Comparison of ENCODE assay signal across 8 cellular contexts in the genomic region with DNA sequence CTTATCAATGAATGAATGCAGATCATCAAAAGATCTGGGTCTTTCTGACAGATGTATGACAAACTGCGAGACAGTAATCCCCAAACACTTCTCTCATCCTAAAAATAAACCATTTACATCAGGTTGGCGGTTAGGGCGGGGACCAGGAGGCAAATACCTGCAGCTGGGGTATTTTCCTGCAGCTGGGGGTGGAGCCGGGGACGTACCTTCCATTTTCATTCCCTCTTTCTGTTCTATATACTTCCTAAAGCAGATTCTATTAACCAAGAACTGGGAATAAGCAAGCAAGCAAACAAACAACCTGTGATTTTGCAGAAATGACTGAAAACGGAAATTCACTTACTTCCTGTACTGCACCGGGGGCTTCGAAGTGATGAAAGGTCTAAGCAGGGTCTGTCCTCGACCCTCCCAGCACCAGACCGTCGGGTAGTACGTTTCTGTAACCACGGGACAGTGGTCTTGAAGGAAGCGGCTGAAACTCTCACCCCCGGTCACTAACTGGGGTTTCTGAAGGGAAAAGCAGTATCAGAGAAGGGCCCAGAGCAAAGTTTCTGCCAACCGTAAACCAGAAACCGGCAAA. TPM values are rescaled to one million over a fixed set of nuclear protein-coding genes. Genes with fewer than 3 reads are reported as not detected.
DNase-seq lines count a peak whose midpoint lies in the region; ATAC-seq and TF ChIP-seq lines count a peak whose summit lies in the region.

No MANE protein-coding gene starts in this region.

- H3K36me3 ChIP-seq in heart left ventricle (peaks cover 0 to 26% (median 1%) of the 10 kb centered on the region in 9 donors), iPS-18a (ENCODE audit: control insufficient read depth, low read depth, low read length) (peaks cover 6% of the 10 kb centered on the region)

- H3K36me3 Mint-ChIP-seq in activated naive CD4-positive, alpha-beta T cell treated with anti-CD3 and anti-CD28 coated beads, Interleukin-2, amount 10 ng/mL, durations not matched to agents 7 days and 5 days, result peaks cover 46% of the 10 kb centered on the region

- intact Hi-C loops in heart left ventricle (cut with DNase I) (loop anchor here in 5 of 10 donors (5.0 to 10.0 kb wide), 6 partner anchors 39 to 129 kb away; a partner anchor contains a TSS), left ventricle myocardium superior (cut with micrococcal nuclease) (no loop called here)

- H3K9ac ChIP-seq in iPS-18a (ENCODE audit: low read length), result peak overlapping the region; percentile 50

- H3K4me3 ChIP-seq in heart left ventricle (peak overlapping the region; percentile 46 to 99 (median 88)), iPS-18a (ENCODE audit: low read length) (peak overlapping the region; percentile 80)

- peak overlapping the region in 9 of 12 donors; percentile 89 to 97 (median 93) for H3K27ac ChIP-seq in heart left ventricle
- no peak overlapping the region for H3K27ac ChIP-seq in iPS-18a (ENCODE audit: low read length)

- TF ChIP-seq CTCF in heart left ventricle (IDR thresholded peaks at IDR 0.05), result no peak

- 10 to 18% (median 15%) methylated on average over 15 to 17 of the region's 17 CpGs for WGBS in heart left ventricle, 4 donors

- H3K4me1 ChIP-seq in heart left ventricle, result peaks cover 0 to 21% (median 7%) of the 10 kb centered on the region in 12 donors
- peaks cover 5% of the 10 kb centered on the region for H3K4me1 ChIP-seq in iPS-18a (ENCODE audit: control insufficient read depth, low read depth, low read length)

- peaks cover 48% of the 10 kb centered on the region for H3K4me1 Mint-ChIP-seq in activated naive CD4-positive, alpha-beta T cell treated with anti-CD3 and anti-CD28 coated beads, Interleukin-2, amount 10 ng/mL, durations not matched to agents 7 days and 5 days

- CTCF ChIA-PET in activated naive CD4-positive, alpha-beta T cell treated with anti-CD3 and anti-CD28 coated beads, Interleukin-2, amount 10 ng/mL, durations not matched to agents 7 days and 5 days (lab: Charles Lee), result interaction anchor here (1.7 kb wide), 1 partner anchor 102 kb away, joined by 3 read pairs; no protein-coding TSS in a partner anchor

- DNase-seq in heart left ventricle (no peak), left ventricle myocardium superior (no peak), NCI-H1105 (lab: John Stamatoyannopoulos, UW) (peak; percentile 4), cortex of kidney (lab: John Stamatoyannopoulos, UW) (no peak)
- peak; percentile 63 for DNase-seq in activated naive CD4-positive, alpha-beta T cell treated with anti-CD3 and anti-CD28 coated beads, Interleukin-2, amount 10 ng/mL, durations not matched to agents 7 days and 5 days
- peak; percentile 30 for DNase-seq in stimulated activated CD4-positive, alpha-beta T cell treated with anti-CD3 and anti-CD28 coated beads, Interleukin-15, amount 100 ng/mL, for 24 hours

- ATAC-seq in heart left ventricle (no peak), left ventricle myocardium superior (no peak), GM19035 (IDR thresholded peaks at IDR 0.05; ENCODE audit: unreplicated experiment) (no peak)

- no peaks in the 10 kb centered on the region for H3K27me3 Mint-ChIP-seq in activated naive CD4-positive, alpha-beta T cell treated with anti-CD3 and anti-CD28 coated beads, Interleukin-2, amount 10 ng/mL, durations not matched to agents 7 days and 5 days

- peak overlapping the region; percentile 98 for H3K27ac Mint-ChIP-seq in activated naive CD4-positive, alpha-beta T cell treated with anti-CD3 and anti-CD28 coated beads, Interleukin-2, amount 10 ng/mL, durations not matched to agents 7 days and 5 days

- peak overlapping the region; percentile 94 for H3K4me3 Mint-ChIP-seq in activated naive CD4-positive, alpha-beta T cell treated with anti-CD3 and anti-CD28 coated beads, Interleukin-2, amount 10 ng/mL, durations not matched to agents 7 days and 5 days

- TF ChIP-seq POLR2A in heart left ventricle (IDR thresholded peaks at IDR 0.05), result no peak

- no peaks in the 10 kb centered on the region for H3K27me3 ChIP-seq in heart left ventricle
- peaks cover 19% of the 10 kb centered on the region for H3K27me3 ChIP-seq in iPS-18a (ENCODE audit: control insufficient read depth, insufficient read depth, low read length)

- H3K9me3 ChIP-seq in heart left ventricle (no peaks in the 10 kb centered on the region), iPS-18a (ENCODE audit: control insufficient read depth, low read depth, low read length) (no peaks in the 10 kb centered on the region)

- H3K9me3 Mint-ChIP-seq in activated naive CD4-positive, alpha-beta T cell treated with anti-CD3 and anti-CD28 coated beads, Interleukin-2, amount 10 ng/mL, durations not matched to agents 7 days and 5 days, result no peaks in the 10 kb centered on the region

RNA-seq across cellular contexts. Expression of a gene that starts 1.2 kb away (rescaled TPM):
- total RNA-seq in heart left ventricle, result 10 to 100 TPM in 1 of 9 donors, 1 to 10 TPM in 8; 2.1 to 15.6 (median 3.8) TPM
- 1 to 10 TPM; 8.0 to 8.7 TPM for polyA plus RNA-seq in heart left ventricle
- total RNA-seq in left ventricle myocardium superior, result 6.0 TPM

RNA-seq across cellular contexts. Expression of a gene that starts 37.3 kb away (rescaled TPM):
- total RNA-seq in heart left ventricle, result 10 to 100 TPM; 15.3 to 33.4 (median 24.0) TPM
- polyA plus RNA-seq in heart left ventricle, result 1 to 10 TPM; 2.5 to 7.2 TPM
- 18.9 TPM for total RNA-seq in left ventricle myocardium superior

Comparison
In these comparisons a context has a peak if more than half of its experiments do, and no peak if none do; other contexts are left out.
1. DNase-seq: peak in NCI-H1105 (single experiment), activated naive CD4-positive, alpha-beta T cell treated with anti-CD3 and anti-CD28 coated beads, Interleukin-2, amount 10 ng/mL, durations not matched to agents 7 days and 5 days (single experiment) and stimulated activated CD4-positive, alpha-beta T cell treated with anti-CD3 and anti-CD28 coated beads, Interleukin-15, amount 100 ng/mL, for 24 hours (single experiment); none in heart left ventricle (0 of 5), left ventricle myocardium superior (single experiment) and cortex of kidney (single experiment).